9 cellular contexts compared by ENCODE assay signal in genomic region chr5:171390883-171391677, GRCh38. TPM values are rescaled to one million over a fixed set of nuclear protein-coding genes. Genes with fewer than 3 reads are reported as not detected.
DNase-seq lines count a peak whose midpoint lies in the region; ATAC-seq lines count a peak whose summit lies in the region.
"Had no signal": no experiment of that assay in that cellular context is flagged by ENCODE, and none has a peak within 500 bp of the region (broad histone marks: within the 10 kb centered on the region; RNA-seq: fewer than 3 reads in every experiment).

No MANE protein-coding gene starts in this region.

- peaks cover 19 to 79% (median 31%) of the 10 kb centered on the region in 3 donors for H3K36me3 Mint-ChIP-seq in CD8-positive, alpha-beta memory T cell
- peaks cover 24 to 27% of the 10 kb centered on the region in 2 donors for H3K36me3 Mint-ChIP-seq in naive B cell

- H3K36me3 ChIP-seq in CD8-positive, alpha-beta memory T cell (ENCODE audit: insufficient read depth, low read length) = peaks cover 37% of the 10 kb centered on the region
- H3K36me3 ChIP-seq in HUES64 (ENCODE audit: insufficient read depth, low read length) (peaks cover 76% of the 10 kb centered on the region), adipocyte (ENCODE audit: control insufficient read depth, insufficient read depth, low read length, severe bottlenecking) (peaks cover 59% of the 10 kb centered on the region)

- POLR2A ChIA-PET in CD8-positive, alpha-beta memory T cell (lab: Charles Lee) = no interaction called here

- H3K4me3 ChIP-seq in CD8-positive, alpha-beta memory T cell (ENCODE audit: low read length) = no peak overlapping the region
- H3K4me3 ChIP-seq in HUES64 (ENCODE audit: low read length) (peak overlapping the region; percentile 94), adipocyte (ENCODE audit: low read length) (peak overlapping the region; percentile 92)

- H3K4me3 Mint-ChIP-seq in CD8-positive, alpha-beta memory T cell = peak overlapping the region; percentile 61 to 99 (median 97)
- peak overlapping the region in 7 of 8 donors; percentile 23 to 99 (median 53) for H3K4me3 Mint-ChIP-seq in naive B cell

- 61% methylated on average over 8 of the region's 8 CpGs for WGBS in HUES64

- H3K9me3 Mint-ChIP-seq in CD8-positive, alpha-beta memory T cell = peaks cover 0 to 6% (median 0%) of the 10 kb centered on the region in 5 donors
- peaks cover 0 to 7% (median 0%) of the 10 kb centered on the region in 7 donors for H3K9me3 Mint-ChIP-seq in naive B cell

- H3K4me1 Mint-ChIP-seq in CD8-positive, alpha-beta memory T cell = peaks cover 68 to 85% (median 79%) of the 10 kb centered on the region in 3 donors
- peaks cover 54 to 69% (median 60%) of the 10 kb centered on the region in 3 donors for H3K4me1 Mint-ChIP-seq in naive B cell

- ATAC-seq in naive B cell (ENCODE audit: low read depth in 2 of 2) = no peak
- ATAC-seq in HG02763 (IDR thresholded peaks at IDR 0.05; ENCODE audit: unreplicated experiment) = no peak

- no peaks in the 10 kb centered on the region for H3K9me3 ChIP-seq in CD8-positive, alpha-beta memory T cell (ENCODE audit: low read length)
- H3K9me3 ChIP-seq in HUES64 (ENCODE audit: insufficient read depth, low read depth, low read length) (no peaks in the 10 kb centered on the region), adipocyte (ENCODE audit: control insufficient read depth, low read length) (no peaks in the 10 kb centered on the region)
- H3K9me3 ChIP-seq: Peyer's patch had no signal

- CTCF ChIA-PET in CD8-positive, alpha-beta memory T cell (lab: Charles Lee) = interaction anchor here (1.6 kb wide), 1 partner anchor 10 kb away, joined by 3 read pairs; no protein-coding TSS in a partner anchor

- peaks cover 53% of the 10 kb centered on the region for H3K4me1 ChIP-seq in CD8-positive, alpha-beta memory T cell (ENCODE audit: insufficient read depth, low read length)
- H3K4me1 ChIP-seq in HUES64 (ENCODE audit: insufficient read depth, low read length) (peaks cover 26% of the 10 kb centered on the region), adipocyte (ENCODE audit: control insufficient read depth, insufficient read depth, low read length) (peaks cover 30% of the 10 kb centered on the region)

- peak overlapping the region; percentile 14 to 92 (median 81) for H3K27ac Mint-ChIP-seq in CD8-positive, alpha-beta memory T cell
- H3K27ac Mint-ChIP-seq in naive B cell = peak overlapping the region in 4 of 6 donors; percentile 30 to 63 (median 46)

- peak overlapping the region; percentile 99 for H3K9ac ChIP-seq in HUES64 (ENCODE audit: low read depth, low read length)
- no peak overlapping the region for H3K9ac ChIP-seq in adipocyte (ENCODE audit: low read length)

- peaks cover 0 to 11% of the 10 kb centered on the region in 2 donors for H3K27me3 Mint-ChIP-seq in CD8-positive, alpha-beta memory T cell
- H3K27me3 Mint-ChIP-seq in naive B cell = no peaks in the 10 kb centered on the region

- no peak overlapping the region for H3K27ac ChIP-seq in CD8-positive, alpha-beta memory T cell (ENCODE audit: low read depth, low read length)
- H3K27ac ChIP-seq in HUES64 (ENCODE audit: low read depth, low read length) = no peak overlapping the region
- H3K27ac ChIP-seq: Peyer's patch had no signal

- no peaks in the 10 kb centered on the region for H3K27me3 ChIP-seq in CD8-positive, alpha-beta memory T cell (ENCODE audit: insufficient read depth, low read length, poor library complexity, severe bottlenecking)
- no peaks in the 10 kb centered on the region for H3K27me3 ChIP-seq in HUES64 (ENCODE audit: insufficient read depth, low read length)
- H3K27me3 ChIP-seq in adipocyte (replicated peaks; ENCODE audit: control insufficient read depth, insufficient read depth, low read length) = no peaks in the 10 kb centered on the region
- H3K27me3 ChIP-seq: Peyer's patch had no signal

- peak in 1 of 5 donors; percentile 15 for DNase-seq in CD8-positive, alpha-beta memory T cell
- DNase-seq in adipocyte (ENCODE audit: low read depth) (no peak), naive B cell (no peak), ecto neural progenitor cell (ENCODE audit: low spot score) (no peak), NCI-H1105 treated with DMSO at 0.1 percent for 48 hours (lab: John Stamatoyannopoulos, UW) (no peak), NCI-H1092 (lab: John Stamatoyannopoulos, UW) (no peak)
- DNase-seq: Peyer's patch had no signal

RNA-seq across cellular contexts. Expression of gene NPM1, which starts 3.4 kb away (rescaled TPM):
- total RNA-seq in CD8-positive, alpha-beta memory T cell = 1,000 to 10,000 TPM; 4,412 to 4,687 TPM
- polyA plus RNA-seq in CD8-positive, alpha-beta memory T cell = 603 TPM
- polyA plus RNA-seq in HUES64 (2013, experiment 1 of 2) = 3,673 TPM
- polyA plus RNA-seq in HUES64 (2013, experiment 2 of 2) = 3,820 TPM
- polyA plus RNA-seq in naive B cell (ENCODE audit: low read depth in 6 of 6) = 100 to 1,000 TPM; 389 to 678 (median 608) TPM

RNA-seq across cellular contexts. Expression of gene FGF18, which starts 28.4 kb away (rescaled TPM):
- total RNA-seq in CD8-positive, alpha-beta memory T cell = under 1 TPM; 0.18 to 0.22 TPM
- polyA plus RNA-seq in CD8-positive, alpha-beta memory T cell = not detected
- 1.5 TPM for polyA plus RNA-seq in HUES64 (2013, experiment 1 of 2)
- polyA plus RNA-seq in HUES64 (2013, experiment 2 of 2) = 2.9 TPM
- polyA plus RNA-seq in naive B cell (ENCODE audit: low read depth in 6 of 6) = not detected
